ENCODE assay signal across 1 cellular context in the genomic region with DNA sequence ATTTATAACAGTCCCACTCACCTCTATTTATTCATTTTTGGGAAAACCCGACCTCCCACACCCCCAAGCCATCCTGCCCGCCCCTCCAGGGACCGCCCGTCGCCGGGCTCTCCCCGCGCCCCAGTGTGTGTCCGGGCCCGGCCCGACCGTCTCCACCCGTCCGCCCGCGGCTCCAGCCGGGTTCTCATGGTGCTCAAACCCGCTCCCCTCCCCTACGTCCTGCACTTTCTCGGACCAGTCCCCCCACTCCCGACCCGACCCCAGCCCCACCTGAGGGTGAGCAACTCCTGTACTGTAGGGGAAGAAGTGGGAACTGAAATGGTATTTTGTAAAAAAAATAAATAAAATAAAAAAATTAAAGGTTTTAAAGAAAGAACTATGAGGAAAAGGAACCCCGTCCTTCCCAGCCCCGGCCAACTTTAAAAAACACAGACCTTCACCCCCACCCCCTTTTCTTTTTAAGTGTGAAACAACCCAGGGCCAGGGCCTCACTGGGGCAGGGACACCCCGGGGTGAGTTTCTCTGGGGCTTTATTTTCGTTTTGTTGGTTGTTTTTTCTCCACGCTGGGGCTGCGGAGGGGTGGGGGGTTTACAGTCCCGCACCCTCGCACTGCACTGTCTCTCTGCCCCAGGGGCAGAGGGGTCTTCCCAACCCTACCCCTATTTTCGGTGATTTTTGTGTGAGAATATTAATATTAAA.
TF ChIP-seq lines count a peak whose summit lies in the region.

No MANE protein-coding gene starts in this region.

TF ChIP-seq in endothelial cell of umbilical vein, 7 proteins besides CTCF, POLR2A, EP300 and RAD21:
- TF ChIP-seq, protein P1, sequence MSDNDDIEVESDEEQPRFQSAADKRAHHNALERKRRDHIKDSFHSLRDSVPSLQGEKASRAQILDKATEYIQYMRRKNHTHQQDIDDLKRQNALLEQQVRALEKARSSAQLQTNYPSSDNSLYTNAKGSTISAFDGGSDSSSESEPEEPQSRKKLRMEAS (IDR thresholded peaks at IDR 0.05; ENCODE audit: insufficient read depth, insufficient read length): no peak
- TF ChIP-seq EZH2 (IDR thresholded peaks at IDR 0.05; ENCODE audit: borderline replicate concordance, low read depth, low read length, severe bottlenecking) (no peak), MYC (IDR thresholded peaks at IDR 0.05; ENCODE audit: low read depth, low read length) (no peak), GATA2 (IDR thresholded peaks at IDR 0.05; ENCODE audit: insufficient read depth, insufficient read length, low read depth, low read length) (no peak)
